Comparison of ENCODE assay signal across 9 cellular contexts in genomic region chr1:169550294-169550693, GRCh38. TPM values are rescaled to one million over a fixed set of nuclear protein-coding genes. Genes with fewer than 3 reads are reported as not detected.
DNase-seq lines count a peak whose midpoint lies in the region; ATAC-seq and TF ChIP-seq lines count a peak whose summit lies in the region.
"Had no signal": no experiment of that assay in that cellular context is flagged by ENCODE, and none has a peak within 500 bp of the region (broad histone marks: within the 10 kb centered on the region; RNA-seq: fewer than 3 reads in every experiment).

No MANE protein-coding gene starts in this region.

- no peak overlapping the region for H2AK5ac ChIP-seq in H9 (ENCODE audit: insufficient read length, low read length)

- H3K9me3 Mint-ChIP-seq in H9 (no peaks in the 10 kb centered on the region), MCF 10A (ENCODE audit: unreplicated experiment) (no peaks in the 10 kb centered on the region)
- H3K9me3 Mint-ChIP-seq: T-helper 1 cell treated with Interleukin-12 subunit alpha and Interleukin-12 subunit beta and Interleukin-4 antibody, amounts not matched to agents 30 μg/mL and 1 μg/mL, for 36 hours had no signal

- no peak overlapping the region for H2BK5ac ChIP-seq in H9 (ENCODE audit: insufficient read length, low read length)

- no peaks in the 10 kb centered on the region for H3K23me2 ChIP-seq in H9 (ENCODE audit: insufficient read length, low read depth, low read length, poor library complexity, severe bottlenecking)

- H3K9me3 ChIP-seq in DOHH2 (ENCODE audit: control insufficient read depth, insufficient read depth, low read length) (no peaks in the 10 kb centered on the region), H9 (ENCODE audit: control insufficient read depth, low read depth, low read length) (no peaks in the 10 kb centered on the region), MG63 (no peaks in the 10 kb centered on the region)

- POLR2A ChIA-PET in MCF 10A (lab: Yijun Ruan, JAX): no interaction called here

- no peak overlapping the region for H2BK20ac ChIP-seq in H9 (ENCODE audit: low read depth, low read length, poor library complexity, severe bottlenecking)

- H3K27ac Mint-ChIP-seq in H9: no peak overlapping the region
- no peak overlapping the region for H3K27ac Mint-ChIP-seq in MCF 10A (ENCODE audit: low read depth, unreplicated experiment)
- H3K27ac Mint-ChIP-seq: T-helper 1 cell treated with Interleukin-12 subunit alpha and Interleukin-12 subunit beta and Interleukin-4 antibody, amounts not matched to agents 30 μg/mL and 1 μg/mL, for 36 hours had no signal

- no peak overlapping the region for H3K4me3 Mint-ChIP-seq in H9
- H3K4me3 Mint-ChIP-seq in MCF 10A (ENCODE audit: unreplicated experiment): no peak overlapping the region
- H3K4me3 Mint-ChIP-seq: T-helper 1 cell treated with Interleukin-12 subunit alpha and Interleukin-12 subunit beta and Interleukin-4 antibody, amounts not matched to agents 30 μg/mL and 1 μg/mL, for 36 hours had no signal

- H3K36me3 ChIP-seq in DOHH2 (ENCODE audit: control insufficient read depth, low read length) (no peaks in the 10 kb centered on the region), MG63 (no peaks in the 10 kb centered on the region)

- no peak overlapping the region for H2AFZ ChIP-seq in H9 (ENCODE audit: low read length)

- no peak for DNase-seq in H9
- peak; percentile 28 to 61 for DNase-seq in NCI-H446 (lab: John Stamatoyannopoulos, UW)
- peak; percentile 70 for DNase-seq in MCF 10A (ENCODE audit: unreplicated experiment)
- DNase-seq in left colon: no peak
- DNase-seq in MG63: no peak
- no peak for DNase-seq in GM19240 (ENCODE audit: insufficient read length, low spot score)

- H3K36me3 Mint-ChIP-seq in H9 (ENCODE audit: insufficient read depth in 1 of 3, low read depth in 3 of 3): no peaks in the 10 kb centered on the region
- H3K36me3 Mint-ChIP-seq in MCF 10A (ENCODE audit: insufficient read depth, unreplicated experiment): no peaks in the 10 kb centered on the region

- H3K56ac ChIP-seq in H9 (ENCODE audit: insufficient read length, low read depth, low read length): no peak overlapping the region

- H3K4me2 ChIP-seq in DOHH2 (ENCODE audit: low read length) (no peak overlapping the region), H9 (ENCODE audit: insufficient read depth, insufficient read length, low read length) (no peak overlapping the region)

- H4K91ac ChIP-seq in H9 (ENCODE audit: insufficient read length, low read depth, low read length): no peak overlapping the region

- no peak overlapping the region for H3K23ac ChIP-seq in H9 (ENCODE audit: insufficient read length, low read depth, low read length)

- no peaks in the 10 kb centered on the region for H3K9me2 ChIP-seq in DOHH2 (replicated peaks; ENCODE audit: control insufficient read depth, low read length)

- no peak overlapping the region for H4K5ac ChIP-seq in H9 (ENCODE audit: insufficient read length, low read depth, low read length)

- no peaks in the 10 kb centered on the region for H3F3A ChIP-seq in DOHH2 (ENCODE audit: control insufficient read depth, insufficient read depth)

- H3K4me1 ChIP-seq in DOHH2 (ENCODE audit: control insufficient read depth, low read length) (0 out of 2 replicates have a peak, but pooled peaks cover 2% of the 10 kb centered on the region), H9 (ENCODE audit: insufficient read depth, low read length) (no peaks in the 10 kb centered on the region)

- no peak overlapping the region for H3K4ac ChIP-seq in H9 (ENCODE audit: low read depth, low read length)

- no peak overlapping the region for H4K8ac ChIP-seq in H9 (replicated peaks; ENCODE audit: insufficient read length, low read depth, low read length)

- ATAC-seq in left colon: peak; percentile 50
- no peak for ATAC-seq in GM19324 (IDR thresholded peaks at IDR 0.05; ENCODE audit: low FRiP score, unreplicated experiment)

- H2BK12ac ChIP-seq in H9 (ENCODE audit: insufficient read length, low read depth, low read length): no peak overlapping the region

- 0 out of 4 replicates have a peak, but pooled peaks cover 2 to 5% of the 10 kb centered on the region in 2 experiments for H3K4me1 Mint-ChIP-seq in H9
- no peaks in the 10 kb centered on the region for H3K4me1 Mint-ChIP-seq in MCF 10A (ENCODE audit: insufficient read depth, unreplicated experiment)

- TF ChIP-seq CTCF in DOHH2 (IDR thresholded peaks at IDR 0.05; ENCODE audit: low read depth, low read length, poor library complexity, severe bottlenecking) (peak; percentile 57), H9 (conservative IDR thresholded peaks at IDR 0.05) (peak; percentile 62; the same call in 2 of the 3 replicates), MCF 10A (IDR thresholded peaks at IDR 0.05; ENCODE audit: unreplicated experiment) (peak; percentile 55)

- H4K20me1 ChIP-seq in DOHH2 (ENCODE audit: control insufficient read depth, insufficient read depth, low read depth, low read length) (no peaks in the 10 kb centered on the region), H9 (ENCODE audit: control insufficient read depth, insufficient read depth, insufficient read length) (no peaks in the 10 kb centered on the region)

- H3K4me3 ChIP-seq in DOHH2 (ENCODE audit: low read length) (no peak overlapping the region), MG63 (no peak overlapping the region)

- H3K79me1 ChIP-seq in H9 (ENCODE audit: insufficient read depth, low read depth, low read length, poor library complexity, severe bottlenecking): no peaks in the 10 kb centered on the region

- no peak overlapping the region for H3T11ph ChIP-seq in H9 (ENCODE audit: low read length)

- no peaks in the 10 kb centered on the region for H3K27me3 Mint-ChIP-seq in H9 (ENCODE audit: low read depth)
- H3K27me3 Mint-ChIP-seq in MCF 10A (ENCODE audit: insufficient read depth, unreplicated experiment): peaks cover 36% of the 10 kb centered on the region

- H3K14ac ChIP-seq in H9 (ENCODE audit: insufficient read depth, low read length): no peak overlapping the region

- H3K79me2 ChIP-seq in DOHH2 (ENCODE audit: control insufficient read depth, low read length) (no peaks in the 10 kb centered on the region), H9 (ENCODE audit: insufficient read depth, low read length) (no peaks in the 10 kb centered on the region)

- no peak overlapping the region for H3K18ac ChIP-seq in H9 (ENCODE audit: insufficient read length, low read depth, low read length)

- BruUV-seq in MCF 10A (replicated peaks; lab: Mats Ljungman, UMichigan): no TSS peak

- H2BK15ac ChIP-seq in H9 (ENCODE audit: low read depth, low read length): no peak overlapping the region

- H3K27ac ChIP-seq in DOHH2 (ENCODE audit: low read depth, low read length) (no peak overlapping the region), H9 (ENCODE audit: insufficient read length, low read depth, low read length) (no peak overlapping the region)

- H2BK120ac ChIP-seq in H9 (ENCODE audit: low read depth, low read length, poor library complexity, severe bottlenecking): no peak overlapping the region

- CTCF ChIA-PET in MCF 10A (lab: Yijun Ruan, JAX): interaction anchor here (0.6 to 10.5 kb wide), 42 partner anchors 9 to 947 kb away, joined by 3 to 153 read pairs (median 4); partner anchors contain the start of genes BLZF1, F5, METTL18 and SELL

- intact Hi-C loops in MCF 10A (cut with micrococcal nuclease) (loop anchor here (1.0 kb wide), 3 partner anchors 64 to 259 kb away; partner anchors contain the start of gene SELL), left colon (cut with DNase I, micrococcal nuclease) (no loop called here)

- WGBS in H9 (ENCODE audit: extremely low coverage, insufficient read length, low lambda C conversion rate): no CpG with 5 or more reads among the region's 4 CpGs

- H3K9ac ChIP-seq in H9 (ENCODE audit: extremely low read depth, insufficient read length, low read length): no peak overlapping the region

- peaks cover 11% of the 10 kb centered on the region; the same call in 1 of the 2 replicates for H3K27me3 ChIP-seq in DOHH2 (ENCODE audit: control insufficient read depth, low read length)
- no peaks in the 10 kb centered on the region for H3K27me3 ChIP-seq in H9 (ENCODE audit: insufficient read depth, low read length)
- H3K27me3 ChIP-seq in MG63: peaks cover 8% of the 10 kb centered on the region; the same call in 1 of the 2 replicates

RNA-seq across cellular contexts. Expression of gene F5, which starts 36.0 kb away (rescaled TPM):
- 0.04 TPM in 2 replicates for total RNA-seq in H9 (2021)
- total RNA-seq in MCF 10A (2022): 0.09 TPM in 1 of 2 replicates, not detected in the other
- total RNA-seq in left colon: 1 to 10 TPM; 1.2 TPM
- not detected in 2 replicates for total RNA-seq in MG63 (2014; rRNA removed; shearing (Covaris generic); ENCODE audit: low replicate concordance)

Comparison
In these comparisons a context has a peak if more than half of its experiments do, and no peak if none do; other contexts are left out.
1. DNase-seq: peak in NCI-H446 (2 of 2) and MCF 10A (single experiment); none in H9 (single experiment), left colon (0 of 2), MG63 (single experiment) and GM19240 (single experiment).
2. Peak in every context shown above with its lines, with median percentiles within 50 percentile points of each other: CTCF ChIP-seq.